In genomic region chr2:126970583-126970982, GRCh38 we compare ENCODE assay signal across 1 cellular context.
TF ChIP-seq lines count a peak whose summit lies in the region.

No MANE protein-coding gene starts in this region.

TF ChIP-seq in WTC11, 78 proteins besides CTCF, POLR2A, EP300 and RAD21 (continued from another document):
- TF ChIP-seq, protein P1, sequence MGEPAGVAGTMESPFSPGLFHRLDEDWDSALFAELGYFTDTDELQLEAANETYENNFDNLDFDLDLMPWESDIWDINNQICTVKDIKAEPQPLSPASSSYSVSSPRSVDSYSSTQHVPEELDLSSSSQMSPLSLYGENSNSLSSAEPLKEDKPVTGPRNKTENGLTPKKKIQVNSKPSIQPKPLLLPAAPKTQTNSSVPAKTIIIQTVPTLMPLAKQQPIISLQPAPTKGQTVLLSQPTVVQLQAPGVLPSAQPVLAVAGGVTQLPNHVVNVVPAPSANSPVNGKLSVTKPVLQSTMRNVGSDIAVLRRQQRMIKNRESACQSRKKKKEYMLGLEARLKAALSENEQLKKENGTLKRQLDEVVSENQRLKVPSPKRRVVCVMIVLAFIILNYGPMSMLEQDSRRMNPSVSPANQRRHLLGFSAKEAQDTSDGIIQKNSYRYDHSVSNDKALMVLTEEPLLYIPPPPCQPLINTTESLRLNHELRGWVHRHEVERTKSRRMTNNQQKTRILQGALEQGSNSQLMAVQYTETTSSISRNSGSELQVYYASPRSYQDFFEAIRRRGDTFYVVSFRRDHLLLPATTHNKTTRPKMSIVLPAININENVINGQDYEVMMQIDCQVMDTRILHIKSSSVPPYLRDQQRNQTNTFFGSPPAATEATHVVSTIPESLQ (CRISPR knock-in tag; IDR thresholded peaks at IDR 0.05): no peak
- TF ChIP-seq NFYB (CRISPR knock-in tag; conservative IDR thresholded peaks at IDR 0.05; ENCODE audit: low read depth): no peak
- no peak for TF ChIP-seq NFE2L1 (CRISPR knock-in tag; IDR thresholded peaks at IDR 0.05)
- TF ChIP-seq NR2C2 (CRISPR knock-in tag; IDR thresholded peaks at IDR 0.05): no peak
TF ChIP-seq in WTC11: peak in this region for 2.
